In genomic region chr7:106978425-106979386, GRCh38 we compare ENCODE assay signal across 13 cellular contexts.
A peak's percentile ranks its signal among the peaks of the same experiment; 100 is the strongest.
DNase-seq lines count a peak whose midpoint lies in the region; ATAC-seq and TF ChIP-seq lines count a peak whose summit lies in the region.
"Had no signal": no experiment of that assay in that cellular context is flagged by ENCODE, and none has a peak within 500 bp of the region (broad histone marks: within the 10 kb centered on the region; RNA-seq: fewer than 3 reads in every experiment).

No MANE protein-coding gene starts in this region.

- no peaks in the 10 kb centered on the region for H3K36me3 ChIP-seq in CD8-positive, alpha-beta memory T cell (ENCODE audit: insufficient read depth, low read length)
- H3K36me3 ChIP-seq in Panc1 (ENCODE audit: control insufficient read depth, insufficient read depth, low read length): no peaks in the 10 kb centered on the region
- H3K36me3 ChIP-seq in ectodermal cell (ENCODE audit: control insufficient read depth, insufficient read depth, low read length): no peaks in the 10 kb centered on the region
- no peaks in the 10 kb centered on the region for H3K36me3 ChIP-seq in neuron (ENCODE audit: insufficient read depth, low read length)
- H3K36me3 ChIP-seq in body of pancreas (replicated peaks in 1 of 2; ENCODE audit: insufficient read depth in 1 of 2, low read depth in 2 of 2): no peaks in the 10 kb centered on the region
- H3K36me3 ChIP-seq: neutrophil had no signal

- no peaks in the 10 kb centered on the region for H3K9me3 ChIP-seq in CD8-positive, alpha-beta memory T cell (ENCODE audit: low read length)
- H3K9me3 ChIP-seq in Panc1 (ENCODE audit: control insufficient read depth, insufficient read depth, low read depth, low read length): no peaks in the 10 kb centered on the region
- no peaks in the 10 kb centered on the region for H3K9me3 ChIP-seq in ectodermal cell (ENCODE audit: control insufficient read depth, low read length)
- H3K9me3 ChIP-seq in neuron (ENCODE audit: low read length): no peaks in the 10 kb centered on the region
- no peaks in the 10 kb centered on the region for H3K9me3 ChIP-seq in body of pancreas
- H3K9me3 ChIP-seq: neutrophil had no signal

- 88 to 90% methylated on average over 7 to 9 of the region's 9 CpGs for WGBS in ectodermal cell, 2 experiments
- 75 to 76% methylated on average over 9 of the region's 9 CpGs for WGBS in body of pancreas, 2 donors

- H3K4me1 Mint-ChIP-seq in CD8-positive, alpha-beta memory T cell: no peaks in the 10 kb centered on the region
- H3K4me1 Mint-ChIP-seq: activated naive CD8-positive, alpha-beta T cell treated with anti-CD3 and anti-CD28 coated beads for 36 hours had no signal

- CTCF ChIA-PET in CD8-positive, alpha-beta memory T cell (lab: Charles Lee): no interaction called here
- CTCF ChIA-PET in Panc1 (lab: Charles Lee): no interaction called here

- no peaks in the 10 kb centered on the region for H3K4me1 ChIP-seq in CD8-positive, alpha-beta memory T cell (ENCODE audit: insufficient read depth, low read length)
- no peaks in the 10 kb centered on the region for H3K4me1 ChIP-seq in Panc1 (ENCODE audit: control insufficient read depth, insufficient read depth, low read length)
- H3K4me1 ChIP-seq in ectodermal cell (ENCODE audit: control insufficient read depth, insufficient read depth, low read length): peaks cover 8% of the 10 kb centered on the region
- H3K4me1 ChIP-seq in neuron (ENCODE audit: insufficient read depth, low read length): peaks cover 9% of the 10 kb centered on the region
- H3K4me1 ChIP-seq in body of pancreas: no peaks in the 10 kb centered on the region
- H3K4me1 ChIP-seq: foreskin keratinocyte had no signal

- H2AFZ ChIP-seq in neuron (ENCODE audit: low read depth, low read length): peak overlapping the region; percentile 60

- peaks cover 0 to 7% of the 10 kb centered on the region in 2 donors for H3K27me3 Mint-ChIP-seq in CD8-positive, alpha-beta memory T cell
- H3K27me3 Mint-ChIP-seq: activated naive CD8-positive, alpha-beta T cell treated with anti-CD3 and anti-CD28 coated beads for 36 hours; CD4-positive, alpha-beta T cell had no signal

- intact Hi-C loops in Panc1 (cut with micrococcal nuclease; ENCODE audit: unreplicated experiment): no loop called here
- intact Hi-C loops in body of pancreas (cut with DNase I): no loop called here

- H3K4me3 Mint-ChIP-seq in CD8-positive, alpha-beta memory T cell: no peak overlapping the region
- H3K4me3 Mint-ChIP-seq: activated naive CD8-positive, alpha-beta T cell treated with anti-CD3 and anti-CD28 coated beads for 36 hours; CD4-positive, alpha-beta T cell had no signal

- POLR2A ChIA-PET in CD8-positive, alpha-beta memory T cell (lab: Charles Lee): no interaction called here
- POLR2A ChIA-PET in Panc1 (lab: Charles Lee): no interaction called here

- TF ChIP-seq POLR2A in body of pancreas (IDR thresholded peaks at IDR 0.05): no peak

- no peak for ATAC-seq in Panc1
- ATAC-seq in body of pancreas: no peak
- no peak for ATAC-seq in HG02763 (IDR thresholded peaks at IDR 0.05; ENCODE audit: unreplicated experiment)
- no peak for ATAC-seq in GM18519 (IDR thresholded peaks at IDR 0.05; ENCODE audit: low FRiP score, unreplicated experiment)
- ATAC-seq: foreskin keratinocyte had no signal

- no peaks in the 10 kb centered on the region for H3K27me3 ChIP-seq in CD8-positive, alpha-beta memory T cell (ENCODE audit: insufficient read depth, low read length, poor library complexity, severe bottlenecking)
- H3K27me3 ChIP-seq in Panc1 (ENCODE audit: control insufficient read depth, insufficient read depth, low read length): no peaks in the 10 kb centered on the region
- no peaks in the 10 kb centered on the region for H3K27me3 ChIP-seq in ectodermal cell (ENCODE audit: control insufficient read depth, insufficient read depth, low read length, poor library complexity, severe bottlenecking)
- no peaks in the 10 kb centered on the region for H3K27me3 ChIP-seq in neuron (ENCODE audit: insufficient read depth, low read length)
- H3K27me3 ChIP-seq in body of pancreas: no peaks in the 10 kb centered on the region
- H3K27me3 ChIP-seq: foreskin keratinocyte, neutrophil had no signal

- H3K27ac Mint-ChIP-seq in CD8-positive, alpha-beta memory T cell: no peak overlapping the region
- H3K27ac Mint-ChIP-seq: activated naive CD8-positive, alpha-beta T cell treated with anti-CD3 and anti-CD28 coated beads for 36 hours; CD4-positive, alpha-beta T cell had no signal

- H3K36me3 Mint-ChIP-seq in CD8-positive, alpha-beta memory T cell: no peaks in the 10 kb centered on the region
- H3K36me3 Mint-ChIP-seq: activated naive CD8-positive, alpha-beta T cell treated with anti-CD3 and anti-CD28 coated beads for 36 hours had no signal

- no TSS peak for BruUV-seq in Panc1 (replicated peaks; lab: Mats Ljungman, UMichigan)

- no peak for DNase-seq in CD8-positive, alpha-beta memory T cell
- no peak for DNase-seq in Panc1 (ENCODE audit: low read depth, low spot score)
- DNase-seq in body of pancreas: no peak
- DNase-seq in NCI-H2196 treated with DMSO at 0.1 percent for 48 hours (lab: John Stamatoyannopoulos, UW; ENCODE audit: unreplicated experiment): no peak
- DNase-seq: activated naive CD8-positive, alpha-beta T cell treated with anti-CD3 and anti-CD28 coated beads for 36 hours; CD4-positive, alpha-beta T cell; dermis blood vessel endothelial cell; foreskin keratinocyte had no signal

- no peaks in the 10 kb centered on the region for H3K9me3 Mint-ChIP-seq in CD8-positive, alpha-beta memory T cell
- H3K9me3 Mint-ChIP-seq: activated naive CD8-positive, alpha-beta T cell treated with anti-CD3 and anti-CD28 coated beads for 36 hours; CD4-positive, alpha-beta T cell had no signal

- no peak overlapping the region for H3K4me3 ChIP-seq in CD8-positive, alpha-beta memory T cell (ENCODE audit: low read length)
- H3K4me3 ChIP-seq in Panc1 (ENCODE audit: low read depth in 2 of 2, low read length in 2 of 2) (no peak overlapping the region), ectodermal cell (ENCODE audit: insufficient read depth, low read depth, low read length) (no peak overlapping the region), neuron (ENCODE audit: low read length) (no peak overlapping the region), body of pancreas (no peak overlapping the region)

- H3K27ac ChIP-seq in CD8-positive, alpha-beta memory T cell (ENCODE audit: low read depth, low read length): peak overlapping the region; percentile 79
- H3K27ac ChIP-seq in Panc1 (ENCODE audit: low read length) (no peak overlapping the region), ectodermal cell (ENCODE audit: insufficient read depth, low read depth, low read length, poor library complexity, severe bottlenecking) (peak overlapping the region; percentile 36), body of pancreas (no peak overlapping the region)
- H3K27ac ChIP-seq: foreskin keratinocyte, neutrophil had no signal

- in situ Hi-C loops in Panc1 (cut with HindIII; ENCODE audit: low pct_unique_long_range_greater_than_20kb, low sequenced_read_pairs): no loop called here

- TF ChIP-seq CTCF in Panc1 (IDR thresholded peaks at IDR 0.05): peak; percentile 20
- no peak for TF ChIP-seq CTCF in body of pancreas (IDR thresholded peaks at IDR 0.05)

Comparison
In these comparisons a context has a peak if more than half of its experiments do, and no peak if none do; other contexts are left out.
1. H3K27ac ChIP-seq: peak in CD8-positive, alpha-beta memory T cell (single experiment) and ectodermal cell (single experiment); none in Panc1 (single experiment) and body of pancreas (0 of 4).